Comparison of ENCODE assay signal across 20 cellular contexts in the genomic region with DNA sequence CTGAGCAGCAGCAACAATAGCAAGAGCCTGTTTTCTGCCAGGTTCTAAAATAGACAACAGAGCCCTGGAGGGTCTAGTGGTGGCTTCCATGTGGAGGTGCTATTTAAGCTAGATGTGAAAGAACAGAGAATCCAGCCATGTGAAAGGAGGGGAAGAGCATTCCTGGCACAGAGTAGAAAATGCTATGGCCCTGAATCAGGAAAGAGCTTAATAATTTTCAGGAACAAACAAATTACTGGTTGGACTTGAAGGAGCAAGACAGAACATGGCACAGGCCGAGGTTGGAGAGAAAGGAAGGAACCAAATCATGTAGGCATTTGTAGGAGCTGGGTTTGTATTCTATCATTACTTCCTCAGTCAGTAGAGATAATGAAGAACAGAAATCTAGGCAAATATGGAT.
DNase-seq lines count a peak whose midpoint lies in the region; ATAC-seq and TF ChIP-seq lines count a peak whose summit lies in the region.
"Had no signal": no experiment of that assay in that cellular context is flagged by ENCODE, and none has a peak within 500 bp of the region (broad histone marks: within the 10 kb centered on the region; RNA-seq: fewer than 3 reads in every experiment).

No MANE protein-coding gene starts in this region.

- H3K27ac Mint-ChIP-seq in activated T-helper 17 cell treated with anti-CD3 and anti-CD28 coated beads, Interleukin-2, amount 50 U/mL, for 72 hours = peak overlapping the region; percentile 23
- peak overlapping the region; percentile 15 for H3K27ac Mint-ChIP-seq in mesothelial cell of epicardium
- H3K27ac Mint-ChIP-seq: CD4-positive, alpha-beta T cell had no signal

- H3K36me3 Mint-ChIP-seq in activated T-helper 17 cell treated with anti-CD3 and anti-CD28 coated beads, Interleukin-2, amount 50 U/mL, for 72 hours (ENCODE audit: low read depth) = no peaks in the 10 kb centered on the region
- no peaks in the 10 kb centered on the region for H3K36me3 Mint-ChIP-seq in mesothelial cell of epicardium

- H3K4me3 ChIP-seq in ovary = no peak overlapping the region

- WGBS in ovary, 3 donors = 92 to 96% (median 94%) methylated on average over 1 of the region's 1 CpG

- H3K4me1 Mint-ChIP-seq in activated T-helper 17 cell treated with anti-CD3 and anti-CD28 coated beads, Interleukin-2, amount 50 U/mL, for 72 hours = peaks cover 15% of the 10 kb centered on the region
- peaks cover 6% of the 10 kb centered on the region for H3K4me1 Mint-ChIP-seq in mesothelial cell of epicardium

- no peaks in the 10 kb centered on the region for H3K27me3 Mint-ChIP-seq in activated T-helper 17 cell treated with anti-CD3 and anti-CD28 coated beads, Interleukin-2, amount 50 U/mL, for 72 hours
- H3K27me3 Mint-ChIP-seq in mesothelial cell of epicardium (ENCODE audit: low read depth) = no peaks in the 10 kb centered on the region
- H3K27me3 Mint-ChIP-seq: CD4-positive, alpha-beta T cell had no signal

- no peaks in the 10 kb centered on the region for H3K4me1 ChIP-seq in ovary (ENCODE audit: insufficient read depth)

- H3K4me3 Mint-ChIP-seq in activated T-helper 17 cell treated with anti-CD3 and anti-CD28 coated beads, Interleukin-2, amount 50 U/mL, for 72 hours = no peak overlapping the region
- no peak overlapping the region for H3K4me3 Mint-ChIP-seq in mesothelial cell of epicardium
- H3K4me3 Mint-ChIP-seq: CD4-positive, alpha-beta T cell had no signal

- intact Hi-C loops in ovary (cut with DNase I) = no loop called here

- H3K9me3 ChIP-seq in ovary = no peaks in the 10 kb centered on the region
- H3K9me3 ChIP-seq: Caco-2 had no signal

- DNase-seq in EH (ENCODE audit: low read depth) = peak; percentile 48
- DNase-seq in epithelial cell of prostate (ENCODE audit: low read depth, low spot score) = no peak
- no peak for DNase-seq in mesothelial cell of epicardium (ENCODE audit: low spot score in 2 of 2, unreplicated experiment in 2 of 2)
- no peak for DNase-seq in ovary
- DNase-seq in stimulated activated CD4-positive, alpha-beta T cell treated with anti-CD3 and anti-CD28 coated beads, Interleukin-15, amount 100 ng/mL, for 24 hours = no peak
- no peak for DNase-seq in activated naive CD4-positive, alpha-beta T cell treated with Interleukin-2 at 50 U/mL for 16 hours
- no peak for DNase-seq in dedifferentiated amniotic fluid mesenchymal stem cell (ENCODE audit: extremely low spot score)
- DNase-seq: Caco-2; CD4-positive, alpha-beta T cell; GOT3; NCI-H1048; NCI-H1436 treated with DMSO at 0.1 percent for 48 hours; NCI-H2029 treated with DMSO at 0.1 percent for 48 hours; NCI-H2171; NCI-H526; PC-3; SIG-M5 had no signal

- H3K27ac ChIP-seq in epithelial cell of prostate (peak overlapping the region; percentile 42), ovary (no peak overlapping the region)
- H3K27ac ChIP-seq: RWPE1 had no signal

- no peaks in the 10 kb centered on the region for H3K9me3 Mint-ChIP-seq in activated T-helper 17 cell treated with anti-CD3 and anti-CD28 coated beads, Interleukin-2, amount 50 U/mL, for 72 hours
- no peaks in the 10 kb centered on the region for H3K9me3 Mint-ChIP-seq in mesothelial cell of epicardium
- H3K9me3 Mint-ChIP-seq: CD4-positive, alpha-beta T cell had no signal

- TF ChIP-seq EP300 in ovary (IDR thresholded peaks at IDR 0.05) = no peak

- no peak for TF ChIP-seq POLR2A in ovary (IDR thresholded peaks at IDR 0.05)

- H3K36me3 ChIP-seq in ovary = no peaks in the 10 kb centered on the region

- no peak for ATAC-seq in activated T-helper 17 cell treated with anti-CD3 and anti-CD28 coated beads, Interleukin-2, amount 50 U/mL, for 72 hours (replicated peaks)
- ATAC-seq: HCT116 had no signal

- no peaks in the 10 kb centered on the region for H3K27me3 ChIP-seq in ovary

- TF ChIP-seq CTCF in mesothelial cell of epicardium (IDR thresholded peaks at IDR 0.05; ENCODE audit: unreplicated experiment) (no peak), ovary (IDR thresholded peaks at IDR 0.05) (no peak)
